In genomic region chr6:41638002-41638800, GRCh38 we compare ENCODE assay signal across 8 cellular contexts. TPM values are rescaled to one million over a fixed set of nuclear protein-coding genes. Genes with fewer than 3 reads are reported as not detected.
DNase-seq lines count a peak whose midpoint lies in the region; TF ChIP-seq lines count a peak whose summit lies in the region.

A gene with protein sequence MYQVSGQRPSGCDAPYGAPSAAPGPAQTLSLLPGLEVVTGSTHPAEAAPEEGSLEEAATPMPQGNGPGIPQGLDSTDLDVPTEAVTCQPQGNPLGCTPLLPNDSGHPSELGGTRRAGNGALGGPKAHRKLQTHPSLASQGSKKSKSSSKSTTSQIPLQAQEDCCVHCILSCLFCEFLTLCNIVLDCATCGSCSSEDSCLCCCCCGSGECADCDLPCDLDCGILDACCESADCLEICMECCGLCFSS (plus strand): TSS chr6:41638468. CDS start chr6:41638750, 282 bp downstream.

- H3K27ac ChIP-seq in colonic mucosa, result no peak within 1 kb of the TSS
- H3K27ac ChIP-seq in mesenchymal stem cell (ENCODE audit: low read length, poor library complexity, severe bottlenecking), result peak within 1 kb of the TSS; percentile 68
- H3K27ac ChIP-seq in transverse colon, result peak within 1 kb of the TSS in 3 of 4 donors; percentile 24 to 31 (median 28)

- H4K8ac ChIP-seq in mesenchymal stem cell (ENCODE audit: low read length), result peak within 1 kb of the TSS; percentile 79

- no peaks in the 10 kb centered on the region for H3K36me3 ChIP-seq in colonic mucosa
- peaks cover 0 to 16% of the 10 kb centered on the region in 2 experiments for H3K36me3 ChIP-seq in mesenchymal stem cell (ENCODE audit: control insufficient read depth in 1 of 2, insufficient read depth in 2 of 2, low read depth in 1 of 2, low read length in 2 of 2)
- no peaks in the 10 kb centered on the region for H3K36me3 ChIP-seq in transverse colon

- H3K27me3 ChIP-seq in colonic mucosa, result peaks cover 32% of the 10 kb centered on the region
- H3K27me3 ChIP-seq in mesenchymal stem cell (ENCODE audit: control insufficient read depth in 1 of 2, insufficient read depth in 1 of 2, low read length in 2 of 2), result peaks cover 0 to 88% of the 10 kb centered on the region in 2 experiments
- H3K27me3 ChIP-seq in transverse colon, result peaks cover 49% of the 10 kb centered on the region

- H3K79me1 ChIP-seq in mesenchymal stem cell (replicated peaks; ENCODE audit: low read length, poor library complexity, severe bottlenecking), result peaks cover 8% of the 10 kb centered on the region

- peak within 1 kb of the TSS; percentile 76 for H3K4me2 ChIP-seq in mesenchymal stem cell (ENCODE audit: low read length, poor library complexity, severe bottlenecking)

- POLR2A ChIA-PET in activated CD4-positive, alpha-beta memory T cell treated with anti-CD3 and anti-CD28 coated beads for 36 hours (lab: Charles Lee), result no interaction called here
- POLR2A ChIA-PET in activated CD4-positive, alpha-beta memory T cell treated with anti-CD3 and anti-CD28 coated beads, Interleukin-2, amount 10 ng/mL, durations not matched to agents 7 days and 5 days (lab: Charles Lee), result no interaction called here

- H2BK12ac ChIP-seq in mesenchymal stem cell (ENCODE audit: low read length in 2 of 2), result peak within 1 kb of the TSS; percentile 38 to 85

- peak within 1 kb of the TSS; percentile 93 for H4K91ac ChIP-seq in mesenchymal stem cell (ENCODE audit: low read length)

- peak within 1 kb of the TSS; percentile 88 to 94 for H3K4ac ChIP-seq in mesenchymal stem cell (ENCODE audit: low read depth in 1 of 2, low read length in 2 of 2)

- no peaks in the 10 kb centered on the region for H3K36me3 Mint-ChIP-seq in activated CD4-positive, alpha-beta memory T cell treated with anti-CD3 and anti-CD28 coated beads for 36 hours
- no peaks in the 10 kb centered on the region for H3K36me3 Mint-ChIP-seq in activated CD4-positive, alpha-beta memory T cell treated with anti-CD3 and anti-CD28 coated beads, Interleukin-2, amount 10 ng/mL, durations not matched to agents 7 days and 5 days (ENCODE audit: low read depth)

- peak within 1 kb of the TSS in 1 of 2 experiments; percentile 86 for H3K14ac ChIP-seq in mesenchymal stem cell (ENCODE audit: low read length in 2 of 2)

- H3K9me3 ChIP-seq in colonic mucosa, result no peaks in the 10 kb centered on the region
- no peaks in the 10 kb centered on the region for H3K9me3 ChIP-seq in mesenchymal stem cell (ENCODE audit: control insufficient read depth, low read length)
- no peaks in the 10 kb centered on the region for H3K9me3 ChIP-seq in transverse colon

- peaks cover 5% of the 10 kb centered on the region for H3K4me1 Mint-ChIP-seq in activated CD4-positive, alpha-beta memory T cell treated with anti-CD3 and anti-CD28 coated beads for 36 hours (ENCODE audit: low read depth)
- H3K4me1 Mint-ChIP-seq in activated CD4-positive, alpha-beta memory T cell treated with anti-CD3 and anti-CD28 coated beads, Interleukin-2, amount 10 ng/mL, durations not matched to agents 7 days and 5 days, result peaks cover 5% of the 10 kb centered on the region

- no peak for DNase-seq in activated CD4-positive, alpha-beta memory T cell treated with anti-CD3 and anti-CD28 coated beads for 36 hours
- DNase-seq in activated CD4-positive, alpha-beta memory T cell treated with anti-CD3 and anti-CD28 coated beads, Interleukin-2, amount 10 ng/mL, durations not matched to agents 7 days and 5 days, result no peak
- no peak for DNase-seq in colonic mucosa
- DNase-seq in mesenchymal stem cell, result peak; percentile 49
- DNase-seq in transverse colon, result no peak
- no peak for DNase-seq in COLO668 (lab: John Stamatoyannopoulos, UW; ENCODE audit: unreplicated experiment)
- DNase-seq in NCI-H1105 treated with DMSO at 0.1 percent for 48 hours (lab: John Stamatoyannopoulos, UW), result no peak
- DNase-seq in putamen (ENCODE audit: low spot score), result no peak

- H3K27ac Mint-ChIP-seq in activated CD4-positive, alpha-beta memory T cell treated with anti-CD3 and anti-CD28 coated beads for 36 hours, result no peak within 1 kb of the TSS
- H3K27ac Mint-ChIP-seq in activated CD4-positive, alpha-beta memory T cell treated with anti-CD3 and anti-CD28 coated beads, Interleukin-2, amount 10 ng/mL, durations not matched to agents 7 days and 5 days, result no peak within 1 kb of the TSS

- no peak within 1 kb of the TSS for H2BK5ac ChIP-seq in mesenchymal stem cell (ENCODE audit: low read depth, low read length, poor library complexity, severe bottlenecking)

- H3K18ac ChIP-seq in mesenchymal stem cell (ENCODE audit: low read depth in 1 of 2, low read length in 2 of 2), result peak within 1 kb of the TSS; percentile 88 to 96

- H3K4me3 ChIP-seq in colonic mucosa (peak within 1 kb of the TSS; percentile 35), mesenchymal stem cell (ENCODE audit: insufficient read depth in 1 of 2, low read depth in 1 of 2, low read length in 2 of 2) (peak within 1 kb of the TSS; percentile 18 to 76), transverse colon (peak within 1 kb of the TSS; percentile 22 to 54 (median 30))

- TF ChIP-seq EP300 in transverse colon (IDR thresholded peaks at IDR 0.05; ENCODE audit: low read depth), result no peak

- H3K9me3 Mint-ChIP-seq in activated CD4-positive, alpha-beta memory T cell treated with anti-CD3 and anti-CD28 coated beads for 36 hours, result no peaks in the 10 kb centered on the region
- H3K9me3 Mint-ChIP-seq in activated CD4-positive, alpha-beta memory T cell treated with anti-CD3 and anti-CD28 coated beads, Interleukin-2, amount 10 ng/mL, durations not matched to agents 7 days and 5 days, result no peaks in the 10 kb centered on the region

- peak within 1 kb of the TSS; percentile 96 for H2BK15ac ChIP-seq in mesenchymal stem cell (ENCODE audit: low read depth, poor library complexity, severe bottlenecking)

- H2AFZ ChIP-seq in mesenchymal stem cell (ENCODE audit: low read depth, low read length), result no peak within 1 kb of the TSS

- H2AK5ac ChIP-seq in mesenchymal stem cell (ENCODE audit: low read length, severe bottlenecking), result no peak within 1 kb of the TSS

- TF ChIP-seq POLR2A in transverse colon (IDR thresholded peaks at IDR 0.05), result no peak

- H3K23ac ChIP-seq in mesenchymal stem cell (ENCODE audit: low read length in 2 of 2), result peak within 1 kb of the TSS in 1 of 2 experiments; percentile 81

- H3K4me1 ChIP-seq in colonic mucosa (peaks cover 3% of the 10 kb centered on the region), mesenchymal stem cell (ENCODE audit: control insufficient read depth, insufficient read depth, low read depth, low read length) (peaks cover 53% of the 10 kb centered on the region), transverse colon (peaks cover 0 to 29% (median 21%) of the 10 kb centered on the region in 4 donors)

- H3K27me3 Mint-ChIP-seq in activated CD4-positive, alpha-beta memory T cell treated with anti-CD3 and anti-CD28 coated beads for 36 hours, result peaks cover 48% of the 10 kb centered on the region
- peaks cover 64% of the 10 kb centered on the region for H3K27me3 Mint-ChIP-seq in activated CD4-positive, alpha-beta memory T cell treated with anti-CD3 and anti-CD28 coated beads, Interleukin-2, amount 10 ng/mL, durations not matched to agents 7 days and 5 days

- in situ Hi-C loops in transverse colon (cut with MboI; ENCODE audit: low pct_ligation_motif_present in 1 of 4, low pct_unique_long_range_greater_than_20kb in 1 of 4, low sequenced_read_pairs in 3 of 4), result no loop called here

- peak within 1 kb of the TSS; percentile 54 for H3K4me3 Mint-ChIP-seq in activated CD4-positive, alpha-beta memory T cell treated with anti-CD3 and anti-CD28 coated beads for 36 hours
- H3K4me3 Mint-ChIP-seq in activated CD4-positive, alpha-beta memory T cell treated with anti-CD3 and anti-CD28 coated beads, Interleukin-2, amount 10 ng/mL, durations not matched to agents 7 days and 5 days, result no peak within 1 kb of the TSS

- TF ChIP-seq CTCF in colonic mucosa (IDR thresholded peaks at IDR 0.05) (no peak), transverse colon (IDR thresholded peaks at IDR 0.05) (no peak)

- intact Hi-C loops in activated CD4-positive, alpha-beta memory T cell treated with anti-CD3 and anti-CD28 coated beads for 36 hours (cut with micrococcal nuclease), result no loop called here
- intact Hi-C loops in colonic mucosa (cut with DNase I) (no loop called here), transverse colon (cut with DNase I; ENCODE audit: low total_unique reads) (no loop called here)

- WGBS in mesenchymal stem cell, result under 1% methylated on average over 64 of the region's 75 CpGs
- 3% methylated on average over 67 of the region's 75 CpGs; no CpG with 5 or more reads in 1 of the 2 donors for WGBS in transverse colon (ENCODE audit: low coverage in 1 of 2), 2 donors

- peak within 1 kb of the TSS; percentile 94 for H2BK120ac ChIP-seq in mesenchymal stem cell (ENCODE audit: low read depth, low read length)

- H3K9ac ChIP-seq in colonic mucosa (ENCODE audit: low read depth in 2 of 2, low read length in 2 of 2), result peak within 1 kb of the TSS in 1 of 2 donors; percentile 43
- no peak within 1 kb of the TSS for H3K9ac ChIP-seq in mesenchymal stem cell (ENCODE audit: low read length)

- CTCF ChIA-PET in activated CD4-positive, alpha-beta memory T cell treated with anti-CD3 and anti-CD28 coated beads for 36 hours (lab: Charles Lee), result no interaction called here
- CTCF ChIA-PET in activated CD4-positive, alpha-beta memory T cell treated with anti-CD3 and anti-CD28 coated beads, Interleukin-2, amount 10 ng/mL, durations not matched to agents 7 days and 5 days (lab: Charles Lee), result no interaction called here

RNA-seq across cellular contexts. Expression of the gene that starts here (rescaled TPM):
- not detected for total RNA-seq in activated CD4-positive, alpha-beta memory T cell treated with anti-CD3 and anti-CD28 coated beads for 36 hours
- total RNA-seq in activated CD4-positive, alpha-beta memory T cell treated with anti-CD3 and anti-CD28 coated beads, Interleukin-2, amount 10 ng/mL, durations not matched to agents 7 days and 5 days, result not detected
- total RNA-seq in colonic mucosa, result 1 to 10 TPM; 1.1 to 1.9 TPM
- 48.8 TPM for polyA plus RNA-seq in mesenchymal stem cell (2013, experiment 1 of 2)
- polyA plus RNA-seq in mesenchymal stem cell (2013, experiment 2 of 2), result 49.1 TPM
- 1 to 10 TPM in 2 of 4 donors, not detected in 2; 2.1 to 2.2 TPM for total RNA-seq in transverse colon
